Comparison of ENCODE assay signal across 1 cellular context in the genomic region with DNA sequence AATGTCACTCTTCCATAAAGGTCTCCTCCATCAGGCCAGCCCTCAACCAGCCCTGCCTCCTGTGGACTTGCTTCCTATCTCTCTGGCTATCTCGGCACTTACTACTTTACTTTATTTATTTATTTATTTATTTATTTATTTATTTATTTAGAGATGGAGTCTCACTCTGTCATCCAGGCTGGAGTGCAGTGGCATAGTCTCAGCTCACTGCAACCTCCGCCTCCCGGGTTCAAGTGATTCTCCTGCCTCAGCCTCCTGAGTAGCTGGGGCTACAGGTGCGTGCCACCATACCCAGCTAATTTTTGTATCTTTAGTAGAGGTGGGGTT.
TF ChIP-seq lines count a peak whose summit lies in the region.

No MANE protein-coding gene starts in this region.

TF ChIP-seq in HEK293, 187 proteins besides CTCF, POLR2A, EP300 and RAD21:
- peak; percentile 24; the same call in 1 of the 2 replicates for TF ChIP-seq ZNF140 (tag by site-specific recombination; IDR thresholded peaks at IDR 0.05)
- 0 out of 2 replicates have a peak, but pooled peaks have one; percentile 33 for TF ChIP-seq ZNF558 (tag by site-specific recombination; IDR thresholded peaks at IDR 0.05)
- TF ChIP-seq ZBTB8A (tag by site-specific recombination; IDR thresholded peaks at IDR 0.05) = 0 out of 2 replicates have a peak, but pooled peaks have one; percentile 17
- peak; percentile 36 for TF ChIP-seq ZNF555 (tag by site-specific recombination; conservative IDR thresholded peaks at IDR 0.05)
- TF ChIP-seq ZNF426 (tag by site-specific recombination; IDR thresholded peaks at IDR 0.05) = peak; percentile 46
- TF ChIP-seq, protein P1, sequence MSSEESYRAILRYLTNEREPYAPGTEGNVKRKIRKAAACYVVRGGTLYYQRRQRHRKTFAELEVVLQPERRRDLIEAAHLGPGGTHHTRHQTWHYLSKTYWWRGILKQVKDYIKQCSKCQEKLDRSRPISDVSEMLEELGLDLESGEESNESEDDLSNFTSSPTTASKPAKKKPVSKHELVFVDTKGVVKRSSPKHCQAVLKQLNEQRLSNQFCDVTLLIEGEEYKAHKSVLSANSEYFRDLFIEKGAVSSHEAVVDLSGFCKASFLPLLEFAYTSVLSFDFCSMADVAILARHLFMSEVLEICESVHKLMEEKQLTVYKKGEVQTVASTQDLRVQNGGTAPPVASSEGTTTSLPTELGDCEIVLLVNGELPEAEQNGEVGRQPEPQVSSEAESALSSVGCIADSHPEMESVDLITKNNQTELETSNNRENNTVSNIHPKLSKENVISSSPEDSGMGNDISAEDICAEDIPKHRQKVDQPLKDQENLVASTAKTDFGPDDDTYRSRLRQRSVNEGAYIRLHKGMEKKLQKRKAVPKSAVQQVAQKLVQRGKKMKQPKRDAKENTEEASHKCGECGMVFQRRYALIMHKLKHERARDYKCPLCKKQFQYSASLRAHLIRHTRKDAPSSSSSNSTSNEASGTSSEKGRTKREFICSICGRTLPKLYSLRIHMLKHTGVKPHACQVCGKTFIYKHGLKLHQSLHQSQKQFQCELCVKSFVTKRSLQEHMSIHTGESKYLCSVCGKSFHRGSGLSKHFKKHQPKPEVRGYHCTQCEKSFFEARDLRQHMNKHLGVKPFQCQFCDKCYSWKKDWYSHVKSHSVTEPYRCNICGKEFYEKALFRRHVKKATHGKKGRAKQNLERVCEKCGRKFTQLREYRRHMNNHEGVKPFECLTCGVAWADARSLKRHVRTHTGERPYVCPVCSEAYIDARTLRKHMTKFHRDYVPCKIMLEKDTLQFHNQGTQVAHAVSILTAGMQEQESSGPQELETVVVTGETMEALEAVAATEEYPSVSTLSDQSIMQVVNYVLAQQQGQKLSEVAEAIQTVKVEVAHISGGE (tag by site-specific recombination; conservative IDR thresholded peaks at IDR 0.05; ENCODE audit: low read depth) = peak; percentile 46; the same call in 1 of the 2 replicates
- 0 out of 2 replicates have a peak, but pooled peaks have one; percentile 28 for TF ChIP-seq ZNF433 (tag by site-specific recombination; IDR thresholded peaks at IDR 0.05; ENCODE audit: low read depth)
- 0 out of 2 replicates have a peak, but pooled peaks have one; percentile 27 for TF ChIP-seq ZNF202 (tag by site-specific recombination; IDR thresholded peaks at IDR 0.05; ENCODE audit: borderline replicate concordance)
- peak; percentile 61; the same call in 1 of the 2 replicates for TF ChIP-seq ZNF394 (tag by site-specific recombination; IDR thresholded peaks at IDR 0.05; ENCODE audit: borderline replicate concordance)
